Comparison of ENCODE assay signal across 18 cellular contexts in genomic region chr11:36240746-36241295, GRCh38.
"Had no signal": no experiment of that assay in that cellular context is flagged by ENCODE, and none has a peak within 500 bp of the region (broad histone marks: within the 10 kb centered on the region; RNA-seq: fewer than 3 reads in every experiment).

No MANE protein-coding gene starts in this region.

- ATAC-seq: activated CD8-positive, alpha-beta T cell treated with anti-CD3 and anti-CD28 coated beads for 36 hours; activated T-cell treated with anti-CD3 and anti-CD28 coated beads, Interleukin-2, amount 50 U/mL, for 4 hours; effector memory CD8-positive, alpha-beta T cell; foreskin keratinocyte; stimulated activated naive B cell treated with anti-CD40 and anti-IgM and Interleukin-4, amounts not matched to agents 10 μg/mL and 1 μg/mL and 100 μg/mL, for 72 hours had no signal

- H3K27ac ChIP-seq: foreskin keratinocyte, left ventricle myocardium inferior, tibial artery, uterus had no signal

- H3K4me3 ChIP-seq: left ventricle myocardium inferior, tibial artery, uterus had no signal

- H3K9me3 ChIP-seq: left ventricle myocardium inferior, tibial artery, uterus had no signal

- H3K4me1 ChIP-seq: foreskin keratinocyte, left ventricle myocardium inferior, tibial artery, uterus had no signal

- DNase-seq: activated B cell treated with CpG ODN at 0.5 μM for 24 hours; activated CD4-positive, alpha-beta T cell treated with anti-CD3 and anti-CD28 coated beads for 48 hours; activated CD8-positive, alpha-beta T cell treated with anti-CD3 and anti-CD28 coated beads for 36 hours; activated effector memory CD4-positive, alpha-beta T cell treated with anti-CD3 and anti-CD28 coated beads, Interleukin-2, amount 50 U/mL, for 16 hours; activated naive CD8-positive, alpha-beta T cell treated with anti-CD3 and anti-CD28 coated beads for 36 hours; activated T-cell treated with anti-CD3 and anti-CD28 coated beads, Interleukin-2, amount 50 U/mL, for 4 hours; amygdala; dermis blood vessel endothelial cell; effector memory CD8-positive, alpha-beta T cell; foreskin keratinocyte; glutamatergic neuron; hypothalamus; left ventricle myocardium inferior; posterior cingulate gyrus; stimulated activated CD4-positive, alpha-beta T cell treated with anti-CD3 and anti-CD28 coated beads, Interleukin-2, amount 100 ng/mL, for 48 hours; stimulated activated naive B cell treated with anti-CD40 and anti-IgM and Interleukin-4, amounts not matched to agents 10 μg/mL and 1 μg/mL and 100 μg/mL, for 72 hours; tibial artery; uterus had no signal

- H3K36me3 ChIP-seq: left ventricle myocardium inferior, tibial artery, uterus had no signal

- H3K27me3 ChIP-seq: foreskin keratinocyte, tibial artery, uterus had no signal
